ENCODE assay signal across 22 cellular contexts in the genomic region with DNA sequence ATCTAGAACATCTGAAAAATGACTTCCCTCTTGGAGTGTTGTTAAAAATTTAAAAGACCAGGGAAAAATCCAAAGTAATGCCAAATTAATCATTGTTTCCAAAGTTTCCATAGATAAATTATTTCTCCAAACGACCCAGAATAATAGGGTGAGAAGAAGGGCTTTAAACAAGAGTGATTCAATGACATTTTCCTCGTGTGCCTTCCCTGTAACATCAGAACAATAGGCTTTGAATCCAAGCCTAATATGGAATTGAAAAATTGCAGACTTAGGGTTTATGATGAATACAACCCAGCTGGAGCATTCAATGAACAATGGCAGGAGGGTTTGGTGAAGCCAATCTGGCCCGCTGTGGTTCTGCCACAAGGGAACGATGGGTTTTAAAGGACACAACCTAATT.
"Had no signal": no experiment of that assay in that cellular context is flagged by ENCODE, and none has a peak within 500 bp of the region (broad histone marks: within the 10 kb centered on the region; RNA-seq: fewer than 3 reads in every experiment).

No MANE protein-coding gene starts in this region.

- DNase-seq: activated CD4-positive, alpha-beta T cell treated with anti-CD3 and anti-CD28 coated beads for 48 hours; activated CD4-positive, alpha-beta T cell treated with anti-CD3 and anti-CD28 coated beads, Interleukin-2, amount 50 U/mL, for 4 hours; activated CD4-positive, CD25-positive, alpha-beta regulatory T cell treated with anti-CD3 and anti-CD28 coated beads, Interleukin-2, amount 50 U/mL, for 72 hours; activated CD8-positive, alpha-beta memory T cell treated with anti-CD3 and anti-CD28 coated beads, Interleukin-2, amount 10 ng/mL, durations not matched to agents 7 days and 5 days; activated effector memory CD4-positive, alpha-beta T cell treated with anti-CD3 and anti-CD28 coated beads, Interleukin-2, amount 50 U/mL, for 16 hours; activated naive CD4-positive, alpha-beta T cell treated with Interleukin-2 at 50 U/mL for 16 hours; activated naive CD8-positive, alpha-beta T cell treated with anti-CD3 and anti-CD28 coated beads, Interleukin-2, amount 50 U/mL, for 24 hours; activated T-cell treated with anti-CD3 and anti-CD28 coated beads, Interleukin-2, amount 50 U/mL, for 24 hours; amygdala; Kasumi-1; KBM-7; NCI-H1048; NCI-H1694; NCI-H2029 treated with DMSO at 0.1 percent for 48 hours; NCI-H345; NCI-H510A; NCI-H526 treated with DMSO at 0.1 percent for 48 hours; PC-3; SHP77 treated with DMSO at 0.1 percent for 48 hours had no signal

- ATAC-seq: activated CD8-positive, alpha-beta memory T cell treated with anti-CD3 and anti-CD28 coated beads, Interleukin-2, amount 10 ng/mL, durations not matched to agents 7 days and 5 days; activated naive CD4-positive, alpha-beta T cell treated with anti-CD3 and anti-CD28 coated beads, Interleukin-2, amount 50 U/mL, for 72 hours; activated naive CD8-positive, alpha-beta T cell treated with anti-CD3 and anti-CD28 coated beads, Interleukin-2, amount 50 U/mL, for 24 hours; PC-3; WTC11 had no signal

- H3K27me3 ChIP-seq: cardiac muscle cell had no signal

- H3K4me3 ChIP-seq: cardiac muscle cell had no signal

- H3K36me3 ChIP-seq: cardiac muscle cell had no signal

- H3K27ac ChIP-seq: cardiac muscle cell had no signal
